Comparison of ENCODE assay signal across 17 cellular contexts in the genomic region with DNA sequence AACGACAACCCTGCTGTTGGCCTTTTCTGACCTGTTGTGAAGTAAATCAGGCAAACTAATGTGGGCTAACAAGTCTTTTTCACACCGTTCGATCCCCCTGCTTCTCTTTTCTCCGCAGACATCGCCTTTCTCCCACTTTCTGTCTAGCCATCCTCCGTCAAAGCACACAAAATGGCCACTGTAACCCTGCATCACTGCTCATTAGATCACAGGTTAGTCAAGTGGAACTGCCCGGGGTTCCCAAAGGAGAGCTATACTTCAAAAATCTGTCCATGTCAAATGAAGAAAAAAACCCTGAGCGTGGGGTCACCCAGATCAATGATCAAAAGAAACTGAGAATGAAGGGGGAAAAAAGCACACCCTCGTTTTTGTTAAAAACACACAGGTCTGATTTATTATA.
"Had no signal": no experiment of that assay in that cellular context is flagged by ENCODE, and none has a peak within 500 bp of the region (broad histone marks: within the 10 kb centered on the region; RNA-seq: fewer than 3 reads in every experiment).

No MANE protein-coding gene starts in this region.

- H3K27ac ChIP-seq: colonic mucosa, foreskin keratinocyte, left ventricle myocardium inferior, tibial artery had no signal

- H3K9me3 Mint-ChIP-seq: activated CD4-positive, alpha-beta T cell treated with anti-CD3 and anti-CD28 coated beads, Interleukin-2, amount 10 ng/mL, durations not matched to agents 24 days and 14 days; activated CD8-positive, alpha-beta T cell treated with anti-CD3 and anti-CD28 coated beads for 36 hours; activated T-helper 17 cell treated with anti-CD3 and anti-CD28 coated beads, Interleukin-2, amount 50 U/mL, for 72 hours; central memory CD8-positive, alpha-beta T cell had no signal

- H3K4me1 ChIP-seq: colonic mucosa, left ventricle myocardium inferior, tibial artery had no signal

- H3K4me1 Mint-ChIP-seq: activated CD4-positive, alpha-beta T cell treated with anti-CD3 and anti-CD28 coated beads, Interleukin-2, amount 10 ng/mL, durations not matched to agents 24 days and 14 days; activated T-helper 17 cell treated with anti-CD3 and anti-CD28 coated beads, Interleukin-2, amount 50 U/mL, for 72 hours had no signal

- FAIRE-seq: urothelium cell line had no signal

- H3K27me3 Mint-ChIP-seq: activated CD4-positive, alpha-beta T cell treated with anti-CD3 and anti-CD28 coated beads, Interleukin-2, amount 10 ng/mL, durations not matched to agents 24 days and 14 days; activated CD8-positive, alpha-beta T cell treated with anti-CD3 and anti-CD28 coated beads for 36 hours; activated T-helper 17 cell treated with anti-CD3 and anti-CD28 coated beads, Interleukin-2, amount 50 U/mL, for 72 hours; central memory CD8-positive, alpha-beta T cell had no signal

- H3K4me3 ChIP-seq: colonic mucosa, left ventricle myocardium inferior, tibial artery had no signal

- H3K36me3 ChIP-seq: colonic mucosa, left ventricle myocardium inferior, tibial artery had no signal

- DNase-seq: activated CD4-positive, alpha-beta T cell treated with anti-CD3 and anti-CD28 coated beads, Interleukin-2, amount 10 ng/mL, durations not matched to agents 24 days and 14 days; activated CD8-positive, alpha-beta T cell treated with anti-CD3 and anti-CD28 coated beads for 36 hours; activated naive CD4-positive, alpha-beta T cell treated with Interleukin-2 at 50 U/mL for 16 hours; activated T-cell treated with anti-CD3 and anti-CD28 coated beads, Interleukin-2, amount 50 U/mL, for 1 hour; colonic mucosa; foreskin keratinocyte; left ventricle myocardium inferior; mammary epithelial cell; nucleus accumbens; posterior cingulate gyrus; stimulated activated CD4-positive, alpha-beta T cell treated with anti-CD3 and anti-CD28 coated beads, Interleukin-2, amount 100 ng/mL, for 24 hours; stimulated activated naive CD4-positive, alpha-beta T cell treated with Interleukin-2 at 50 U/mL for 16 hours; T1000; tibial artery had no signal

- H3K27me3 ChIP-seq: colonic mucosa, foreskin keratinocyte, tibial artery had no signal

- H3K4me3 Mint-ChIP-seq: activated CD4-positive, alpha-beta T cell treated with anti-CD3 and anti-CD28 coated beads, Interleukin-2, amount 10 ng/mL, durations not matched to agents 24 days and 14 days; activated CD8-positive, alpha-beta T cell treated with anti-CD3 and anti-CD28 coated beads for 36 hours; activated T-helper 17 cell treated with anti-CD3 and anti-CD28 coated beads, Interleukin-2, amount 50 U/mL, for 72 hours; central memory CD8-positive, alpha-beta T cell had no signal

- H3K27ac Mint-ChIP-seq: activated CD4-positive, alpha-beta T cell treated with anti-CD3 and anti-CD28 coated beads, Interleukin-2, amount 10 ng/mL, durations not matched to agents 24 days and 14 days; activated CD8-positive, alpha-beta T cell treated with anti-CD3 and anti-CD28 coated beads for 36 hours; activated T-helper 17 cell treated with anti-CD3 and anti-CD28 coated beads, Interleukin-2, amount 50 U/mL, for 72 hours had no signal

- H3K9me3 ChIP-seq: colonic mucosa, left ventricle myocardium inferior, tibial artery had no signal
